ENCODE assay signal across 1 cellular context in genomic region chr2:45962522-45962921, GRCh38.
TF ChIP-seq lines count a peak whose summit lies in the region.

No MANE protein-coding gene starts in this region.

TF ChIP-seq in HEK293, 187 proteins besides CTCF, POLR2A, EP300 and RAD21 (continued from another document):
- TF ChIP-seq ZBTB11 (tag by site-specific recombination; conservative IDR thresholded peaks at IDR 0.05; ENCODE audit: low read depth) = no peak
- TF ChIP-seq PBX3 (CRISPR knock-in tag; IDR thresholded peaks at IDR 0.05) = no peak
- no peak for TF ChIP-seq ZNF623 (tag by site-specific recombination; IDR thresholded peaks at IDR 0.05)
